ENCODE assay signal across 1 cellular context in the genomic region with DNA sequence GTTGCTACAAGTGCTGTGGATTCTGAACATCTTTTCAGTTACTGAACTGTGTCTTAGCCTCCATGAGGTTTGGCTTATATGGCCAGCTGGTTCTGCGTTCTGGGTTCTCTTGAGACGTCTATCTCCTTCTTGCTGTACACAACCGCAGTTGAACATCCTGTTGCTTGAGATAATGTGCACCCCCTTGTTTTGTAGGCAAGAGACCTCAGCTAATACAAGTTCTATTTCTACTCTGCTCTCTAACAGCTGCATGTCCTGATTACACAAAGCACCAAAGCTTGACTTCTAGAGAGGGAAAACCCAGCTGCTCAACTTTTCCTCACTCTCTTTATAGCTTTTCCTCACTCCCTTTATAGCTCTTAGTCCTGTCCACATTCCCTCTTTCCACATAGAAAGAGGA.
A peak's percentile ranks its signal among the peaks of the same experiment; 100 is the strongest.
TF ChIP-seq lines count a peak whose summit lies in the region.

No MANE protein-coding gene starts in this region.

TF ChIP-seq in K562, 482 proteins besides CTCF, POLR2A, EP300 and RAD21 (continued from another document and continues in another):
- TF ChIP-seq TOE1 (IDR thresholded peaks at IDR 0.05; ENCODE audit: borderline replicate concordance) (no peak), TOE1 (CRISPR knock-in tag; IDR thresholded peaks at IDR 0.05; ENCODE audit: borderline replicate concordance, low read depth) (no peak), ZNF785 (CRISPR knock-in tag; IDR thresholded peaks at IDR 0.05) (no peak), MTA2 (IDR thresholded peaks at IDR 0.05; ENCODE audit: low read depth) (peak; percentile 76), ZNF778 (CRISPR knock-in tag; IDR thresholded peaks at IDR 0.05) (no peak), ZNF146 (CRISPR knock-in tag; IDR thresholded peaks at IDR 0.05; ENCODE audit: unreplicated experiment) (no peak), SPI1 (IDR thresholded peaks at IDR 0.05; ENCODE audit: borderline replicate concordance, low read depth, low read length) (no peak), TEAD4 (IDR thresholded peaks at IDR 0.05; ENCODE audit: low read length) (peak; percentile 94), TEAD4 (CRISPR knock-in tag; IDR thresholded peaks at IDR 0.05; ENCODE audit: borderline replicate concordance) (no peak), SP2 (IDR thresholded peaks at IDR 0.05; ENCODE audit: extremely low read depth, low read depth, low read length, poor library complexity, severe bottlenecking) (no peak), SIRT6 (IDR thresholded peaks at IDR 0.05; ENCODE audit: low read depth, low read length) (no peak), TCF3 (CRISPR knock-in tag; IDR thresholded peaks at IDR 0.05) (peak; percentile 96), TGIF2 (CRISPR knock-in tag; IDR thresholded peaks at IDR 0.05) (no peak), MYC (IDR thresholded peaks at IDR 0.05; ENCODE audit: low read depth, low read length) (no peak), MYC (CRISPR knock-in tag; IDR thresholded peaks at IDR 0.05; ENCODE audit: borderline replicate concordance, low read depth) (no peak), TRIM24 (IDR thresholded peaks at IDR 0.05) (peak; percentile 80 to 84), YY1 (IDR thresholded peaks at IDR 0.05; ENCODE audit: borderline replicate concordance in 1 of 3, control insufficient read depth in 1 of 3, extremely low read depth in 1 of 3, insufficient read depth in 3 of 3, insufficient read length in 1 of 3, insufficient replicate concordance in 2 of 3, low read depth in 1 of 3, low read length in 2 of 3) (no peak), HMG20A (CRISPR knock-in tag; conservative IDR thresholded peaks at IDR 0.05) (no peak), SLC30A9 (CRISPR knock-in tag; IDR thresholded peaks at IDR 0.05) (no peak), KAT7 (CRISPR knock-in tag; IDR thresholded peaks at IDR 0.05; ENCODE audit: borderline replicate concordance) (no peak), RNF2 (IDR thresholded peaks at IDR 0.05) (no peak), ZNF184 (CRISPR knock-in tag; IDR thresholded peaks at IDR 0.05) (no peak), ETV6 (IDR thresholded peaks at IDR 0.05; ENCODE audit: borderline replicate concordance in 1 of 2, low read depth in 2 of 2, low read length in 1 of 2) (no peak), ETV6 (CRISPR knock-in tag; IDR thresholded peaks at IDR 0.05; ENCODE audit: borderline replicate concordance) (no peak), ZFPM2 (CRISPR knock-in tag; IDR thresholded peaks at IDR 0.05) (no peak), SAFB2 (IDR thresholded peaks at IDR 0.05; ENCODE audit: borderline replicate concordance, low read depth, low read length, severe bottlenecking) (no peak), ZNF212 (CRISPR knock-in tag; IDR thresholded peaks at IDR 0.05) (no peak), KAT2B (IDR thresholded peaks at IDR 0.05; ENCODE audit: low read depth, low read length) (no peak), LEF1 (IDR thresholded peaks at IDR 0.05) (no peak), FOXA3 (CRISPR knock-in tag; conservative IDR thresholded peaks at IDR 0.05 in 1 of 2, IDR thresholded peaks at IDR 0.05 in 1 of 2) (peak; percentile 12 to 39; a peak in 3 of 4 replicates), SRF (CRISPR knock-in tag; IDR thresholded peaks at IDR 0.05) (0 out of 4 replicates have a peak, but pooled peaks of 1 of the 2 experiments have one; percentile 27), ZNF766 (CRISPR knock-in tag; conservative IDR thresholded peaks at IDR 0.05) (0 out of 2 replicates have a peak, but pooled peaks have one; percentile 52), FOXK2 (conservative IDR thresholded peaks at IDR 0.05 in 1 of 2, IDR thresholded peaks at IDR 0.05 in 1 of 2; ENCODE audit: low read depth in 2 of 2) (peak in 1 of 2 experiments; percentile 36; a peak in 1 of 4 replicates), CBFA2T3 (IDR thresholded peaks at IDR 0.05) (peak; percentile 95), CTBP1 (IDR thresholded peaks at IDR 0.05; ENCODE audit: borderline replicate concordance) (no peak), SAFB (IDR thresholded peaks at IDR 0.05; ENCODE audit: borderline replicate concordance, low read depth, low read length) (no peak), ZC3H4 (CRISPR knock-in tag; IDR thresholded peaks at IDR 0.05; ENCODE audit: borderline replicate concordance) (no peak), STAT5A (IDR thresholded peaks at IDR 0.05; ENCODE audit: borderline replicate concordance, low read length) (peak; percentile 76)
- TF ChIP-seq, protein P1, sequence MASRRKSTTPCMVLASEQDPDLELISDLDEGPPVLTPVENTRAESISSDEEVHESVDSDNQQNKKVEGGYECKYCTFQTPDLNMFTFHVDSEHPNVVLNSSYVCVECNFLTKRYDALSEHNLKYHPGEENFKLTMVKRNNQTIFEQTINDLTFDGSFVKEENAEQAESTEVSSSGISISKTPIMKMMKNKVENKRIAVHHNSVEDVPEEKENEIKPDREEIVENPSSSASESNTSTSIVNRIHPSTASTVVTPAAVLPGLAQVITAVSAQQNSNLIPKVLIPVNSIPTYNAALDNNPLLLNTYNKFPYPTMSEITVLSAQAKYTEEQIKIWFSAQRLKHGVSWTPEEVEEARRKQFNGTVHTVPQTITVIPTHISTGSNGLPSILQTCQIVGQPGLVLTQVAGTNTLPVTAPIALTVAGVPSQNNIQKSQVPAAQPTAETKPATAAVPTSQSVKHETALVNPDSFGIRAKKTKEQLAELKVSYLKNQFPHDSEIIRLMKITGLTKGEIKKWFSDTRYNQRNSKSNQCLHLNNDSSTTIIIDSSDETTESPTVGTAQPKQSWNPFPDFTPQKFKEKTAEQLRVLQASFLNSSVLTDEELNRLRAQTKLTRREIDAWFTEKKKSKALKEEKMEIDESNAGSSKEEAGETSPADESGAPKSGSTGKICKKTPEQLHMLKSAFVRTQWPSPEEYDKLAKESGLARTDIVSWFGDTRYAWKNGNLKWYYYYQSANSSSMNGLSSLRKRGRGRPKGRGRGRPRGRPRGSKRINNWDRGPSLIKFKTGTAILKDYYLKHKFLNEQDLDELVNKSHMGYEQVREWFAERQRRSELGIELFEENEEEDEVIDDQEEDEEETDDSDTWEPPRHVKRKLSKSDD (conservative IDR thresholded peaks at IDR 0.05; ENCODE audit: low read length), result no peak
- TF ChIP-seq, protein P2, sequence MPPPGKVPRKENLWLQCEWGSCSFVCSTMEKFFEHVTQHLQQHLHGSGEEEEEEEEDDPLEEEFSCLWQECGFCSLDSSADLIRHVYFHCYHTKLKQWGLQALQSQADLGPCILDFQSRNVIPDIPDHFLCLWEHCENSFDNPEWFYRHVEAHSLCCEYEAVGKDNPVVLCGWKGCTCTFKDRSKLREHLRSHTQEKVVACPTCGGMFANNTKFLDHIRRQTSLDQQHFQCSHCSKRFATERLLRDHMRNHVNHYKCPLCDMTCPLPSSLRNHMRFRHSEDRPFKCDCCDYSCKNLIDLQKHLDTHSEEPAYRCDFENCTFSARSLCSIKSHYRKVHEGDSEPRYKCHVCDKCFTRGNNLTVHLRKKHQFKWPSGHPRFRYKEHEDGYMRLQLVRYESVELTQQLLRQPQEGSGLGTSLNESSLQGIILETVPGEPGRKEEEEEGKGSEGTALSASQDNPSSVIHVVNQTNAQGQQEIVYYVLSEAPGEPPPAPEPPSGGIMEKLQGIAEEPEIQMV (tag; conservative IDR thresholded peaks at IDR 0.05; ENCODE audit: low read depth), result no peak
- TF ChIP-seq, protein P3, sequence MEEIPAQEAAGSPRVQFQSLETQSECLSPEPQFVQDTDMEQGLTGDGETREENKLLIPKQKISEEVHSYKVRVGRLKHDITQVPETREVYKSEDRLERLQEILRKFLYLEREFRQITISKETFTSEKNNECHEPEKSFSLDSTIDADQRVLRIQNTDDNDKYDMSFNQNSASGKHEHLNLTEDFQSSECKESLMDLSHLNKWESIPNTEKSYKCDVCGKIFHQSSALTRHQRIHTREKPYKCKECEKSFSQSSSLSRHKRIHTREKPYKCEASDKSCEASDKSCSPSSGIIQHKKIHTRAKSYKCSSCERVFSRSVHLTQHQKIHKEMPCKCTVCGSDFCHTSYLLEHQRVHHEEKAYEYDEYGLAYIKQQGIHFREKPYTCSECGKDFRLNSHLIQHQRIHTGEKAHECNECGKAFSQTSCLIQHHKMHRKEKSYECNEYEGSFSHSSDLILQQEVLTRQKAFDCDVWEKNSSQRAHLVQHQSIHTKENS (CRISPR knock-in tag; IDR thresholded peaks at IDR 0.05), result no peak
- TF ChIP-seq, protein P4, sequence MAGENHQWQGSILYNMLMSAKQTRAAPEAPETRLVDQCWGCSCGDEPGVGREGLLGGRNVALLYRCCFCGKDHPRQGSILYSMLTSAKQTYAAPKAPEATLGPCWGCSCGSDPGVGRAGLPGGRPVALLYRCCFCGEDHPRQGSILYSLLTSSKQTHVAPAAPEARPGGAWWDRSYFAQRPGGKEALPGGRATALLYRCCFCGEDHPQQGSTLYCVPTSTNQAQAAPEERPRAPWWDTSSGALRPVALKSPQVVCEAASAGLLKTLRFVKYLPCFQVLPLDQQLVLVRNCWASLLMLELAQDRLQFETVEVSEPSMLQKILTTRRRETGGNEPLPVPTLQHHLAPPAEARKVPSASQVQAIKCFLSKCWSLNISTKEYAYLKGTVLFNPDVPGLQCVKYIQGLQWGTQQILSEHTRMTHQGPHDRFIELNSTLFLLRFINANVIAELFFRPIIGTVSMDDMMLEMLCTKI (IDR thresholded peaks at IDR 0.05; ENCODE audit: partially characterized antibody), result no peak
- TF ChIP-seq, protein P5, sequence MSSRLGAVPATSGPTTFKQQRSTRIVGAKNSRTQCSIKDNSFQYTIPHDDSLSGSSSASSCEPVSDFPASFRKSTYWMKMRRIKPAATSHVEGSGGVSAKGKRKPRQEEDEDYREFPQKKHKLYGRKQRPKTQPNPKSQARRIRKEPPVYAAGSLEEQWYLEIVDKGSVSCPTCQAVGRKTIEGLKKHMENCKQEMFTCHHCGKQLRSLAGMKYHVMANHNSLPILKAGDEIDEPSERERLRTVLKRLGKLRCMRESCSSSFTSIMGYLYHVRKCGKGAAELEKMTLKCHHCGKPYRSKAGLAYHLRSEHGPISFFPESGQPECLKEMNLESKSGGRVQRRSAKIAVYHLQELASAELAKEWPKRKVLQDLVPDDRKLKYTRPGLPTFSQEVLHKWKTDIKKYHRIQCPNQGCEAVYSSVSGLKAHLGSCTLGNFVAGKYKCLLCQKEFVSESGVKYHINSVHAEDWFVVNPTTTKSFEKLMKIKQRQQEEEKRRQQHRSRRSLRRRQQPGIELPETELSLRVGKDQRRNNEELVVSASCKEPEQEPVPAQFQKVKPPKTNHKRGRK (tag; IDR thresholded peaks at IDR 0.05), result no peak
- TF ChIP-seq, protein P6, sequence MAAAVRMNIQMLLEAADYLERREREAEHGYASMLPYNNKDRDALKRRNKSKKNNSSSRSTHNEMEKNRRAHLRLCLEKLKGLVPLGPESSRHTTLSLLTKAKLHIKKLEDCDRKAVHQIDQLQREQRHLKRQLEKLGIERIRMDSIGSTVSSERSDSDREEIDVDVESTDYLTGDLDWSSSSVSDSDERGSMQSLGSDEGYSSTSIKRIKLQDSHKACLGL (CRISPR knock-in tag; IDR thresholded peaks at IDR 0.05; ENCODE audit: borderline replicate concordance, poor library complexity, severe bottlenecking), result no peak
- TF ChIP-seq, protein P7, sequence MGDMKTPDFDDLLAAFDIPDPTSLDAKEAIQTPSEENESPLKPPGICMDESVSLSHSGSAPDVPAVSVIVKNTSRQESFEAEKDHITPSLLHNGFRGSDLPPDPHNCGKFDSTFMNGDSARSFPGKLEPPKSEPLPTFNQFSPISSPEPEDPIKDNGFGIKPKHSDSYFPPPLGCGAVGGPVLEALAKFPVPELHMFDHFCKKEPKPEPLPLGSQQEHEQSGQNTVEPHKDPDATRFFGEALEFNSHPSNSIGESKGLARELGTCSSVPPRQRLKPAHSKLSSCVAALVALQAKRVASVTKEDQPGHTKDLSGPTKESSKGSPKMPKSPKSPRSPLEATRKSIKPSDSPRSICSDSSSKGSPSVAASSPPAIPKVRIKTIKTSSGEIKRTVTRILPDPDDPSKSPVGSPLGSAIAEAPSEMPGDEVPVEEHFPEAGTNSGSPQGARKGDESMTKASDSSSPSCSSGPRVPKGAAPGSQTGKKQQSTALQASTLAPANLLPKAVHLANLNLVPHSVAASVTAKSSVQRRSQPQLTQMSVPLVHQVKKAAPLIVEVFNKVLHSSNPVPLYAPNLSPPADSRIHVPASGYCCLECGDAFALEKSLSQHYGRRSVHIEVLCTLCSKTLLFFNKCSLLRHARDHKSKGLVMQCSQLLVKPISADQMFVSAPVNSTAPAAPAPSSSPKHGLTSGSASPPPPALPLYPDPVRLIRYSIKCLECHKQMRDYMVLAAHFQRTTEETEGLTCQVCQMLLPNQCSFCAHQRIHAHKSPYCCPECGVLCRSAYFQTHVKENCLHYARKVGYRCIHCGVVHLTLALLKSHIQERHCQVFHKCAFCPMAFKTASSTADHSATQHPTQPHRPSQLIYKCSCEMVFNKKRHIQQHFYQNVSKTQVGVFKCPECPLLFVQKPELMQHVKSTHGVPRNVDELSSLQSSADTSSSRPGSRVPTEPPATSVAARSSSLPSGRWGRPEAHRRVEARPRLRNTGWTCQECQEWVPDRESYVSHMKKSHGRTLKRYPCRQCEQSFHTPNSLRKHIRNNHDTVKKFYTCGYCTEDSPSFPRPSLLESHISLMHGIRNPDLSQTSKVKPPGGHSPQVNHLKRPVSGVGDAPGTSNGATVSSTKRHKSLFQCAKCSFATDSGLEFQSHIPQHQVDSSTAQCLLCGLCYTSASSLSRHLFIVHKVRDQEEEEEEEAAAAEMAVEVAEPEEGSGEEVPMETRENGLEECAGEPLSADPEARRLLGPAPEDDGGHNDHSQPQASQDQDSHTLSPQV (IDR thresholded peaks at IDR 0.05), result no peak
- TF ChIP-seq, protein P8, sequence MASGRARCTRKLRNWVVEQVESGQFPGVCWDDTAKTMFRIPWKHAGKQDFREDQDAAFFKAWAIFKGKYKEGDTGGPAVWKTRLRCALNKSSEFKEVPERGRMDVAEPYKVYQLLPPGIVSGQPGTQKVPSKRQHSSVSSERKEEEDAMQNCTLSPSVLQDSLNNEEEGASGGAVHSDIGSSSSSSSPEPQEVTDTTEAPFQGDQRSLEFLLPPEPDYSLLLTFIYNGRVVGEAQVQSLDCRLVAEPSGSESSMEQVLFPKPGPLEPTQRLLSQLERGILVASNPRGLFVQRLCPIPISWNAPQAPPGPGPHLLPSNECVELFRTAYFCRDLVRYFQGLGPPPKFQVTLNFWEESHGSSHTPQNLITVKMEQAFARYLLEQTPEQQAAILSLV (tag; IDR thresholded peaks at IDR 0.05), result no peak
- TF ChIP-seq, protein P9, sequence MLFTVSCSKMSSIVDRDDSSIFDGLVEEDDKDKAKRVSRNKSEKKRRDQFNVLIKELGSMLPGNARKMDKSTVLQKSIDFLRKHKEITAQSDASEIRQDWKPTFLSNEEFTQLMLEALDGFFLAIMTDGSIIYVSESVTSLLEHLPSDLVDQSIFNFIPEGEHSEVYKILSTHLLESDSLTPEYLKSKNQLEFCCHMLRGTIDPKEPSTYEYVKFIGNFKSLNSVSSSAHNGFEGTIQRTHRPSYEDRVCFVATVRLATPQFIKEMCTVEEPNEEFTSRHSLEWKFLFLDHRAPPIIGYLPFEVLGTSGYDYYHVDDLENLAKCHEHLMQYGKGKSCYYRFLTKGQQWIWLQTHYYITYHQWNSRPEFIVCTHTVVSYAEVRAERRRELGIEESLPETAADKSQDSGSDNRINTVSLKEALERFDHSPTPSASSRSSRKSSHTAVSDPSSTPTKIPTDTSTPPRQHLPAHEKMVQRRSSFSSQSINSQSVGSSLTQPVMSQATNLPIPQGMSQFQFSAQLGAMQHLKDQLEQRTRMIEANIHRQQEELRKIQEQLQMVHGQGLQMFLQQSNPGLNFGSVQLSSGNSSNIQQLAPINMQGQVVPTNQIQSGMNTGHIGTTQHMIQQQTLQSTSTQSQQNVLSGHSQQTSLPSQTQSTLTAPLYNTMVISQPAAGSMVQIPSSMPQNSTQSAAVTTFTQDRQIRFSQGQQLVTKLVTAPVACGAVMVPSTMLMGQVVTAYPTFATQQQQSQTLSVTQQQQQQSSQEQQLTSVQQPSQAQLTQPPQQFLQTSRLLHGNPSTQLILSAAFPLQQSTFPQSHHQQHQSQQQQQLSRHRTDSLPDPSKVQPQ (CRISPR knock-in tag; IDR thresholded peaks at IDR 0.05; ENCODE audit: borderline replicate concordance), result no peak
